Comparison of ENCODE assay signal across 8 cellular contexts in the genomic region with DNA sequence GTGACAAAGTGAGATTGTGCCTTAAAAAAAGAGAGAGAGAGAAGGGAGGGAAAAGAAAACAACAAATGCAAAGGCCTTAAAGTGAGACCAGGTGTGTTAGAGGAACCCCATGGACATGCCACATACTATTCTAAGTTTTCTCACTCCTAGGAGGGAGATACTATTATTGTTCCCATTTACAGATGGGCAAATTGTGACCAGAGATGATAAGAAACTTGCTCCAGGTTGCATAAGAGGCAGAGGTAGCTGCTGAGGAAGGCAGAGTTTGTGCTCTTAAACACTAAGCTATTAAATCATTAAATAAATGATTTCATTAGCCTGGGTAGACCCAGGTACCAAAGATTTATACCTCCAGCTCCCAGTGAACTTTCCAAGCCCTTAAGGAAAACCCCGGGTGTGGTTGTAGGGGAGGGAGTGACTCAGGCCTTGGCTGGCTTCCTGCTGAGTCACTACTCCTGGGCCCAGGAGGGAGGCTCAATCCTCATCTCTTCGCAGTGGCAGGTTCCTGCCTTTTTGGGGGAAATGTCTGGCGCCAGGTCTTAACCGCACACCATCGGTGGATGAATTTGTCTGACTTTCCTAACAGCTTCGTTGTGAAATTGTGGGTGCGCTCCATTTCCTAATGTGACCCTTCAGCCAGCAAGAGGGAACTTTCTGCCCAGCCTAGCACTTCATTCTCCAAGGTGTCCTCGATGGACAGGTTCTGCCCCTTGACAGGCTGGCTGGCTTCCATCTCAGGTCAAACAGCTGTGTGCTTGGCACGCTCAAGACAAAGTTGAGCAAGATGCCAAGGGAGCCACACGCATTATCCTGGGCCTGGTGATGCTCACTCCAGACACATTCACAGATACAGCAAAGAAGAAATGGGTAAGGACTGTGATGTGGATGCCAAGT. TPM values are rescaled to one million over a fixed set of nuclear protein-coding genes. Genes with fewer than 3 reads are reported as not detected.
DNase-seq lines count a peak whose midpoint lies in the region; ATAC-seq and TF ChIP-seq lines count a peak whose summit lies in the region.

No MANE protein-coding gene starts in this region.

- H3K27ac ChIP-seq in WERI-Rb-1 = no peak overlapping the region

- H3K4me1 Mint-ChIP-seq in neural crest cell = peaks cover 23% of the 10 kb centered on the region

- H3K9me3 Mint-ChIP-seq in neural crest cell = no peaks in the 10 kb centered on the region

- peak; percentile 14 for DNase-seq in stimulated activated naive CD4-positive, alpha-beta T cell treated with Interleukin-2 at 50 U/mL for 16 hours (lab: John Stamatoyannopoulos, UW)
- DNase-seq in stimulated activated naive CD4-positive, alpha-beta T cell (lab: John Stamatoyannopoulos, UW) = no peak
- DNase-seq in T1000 (lab: John Stamatoyannopoulos, UW) = peak; percentile 69
- DNase-seq in epithelial cell of esophagus (ENCODE audit: low read depth) = peak; percentile 97
- DNase-seq in neural crest cell (ENCODE audit: low read depth, low spot score) = no peak
- no peak for DNase-seq in WERI-Rb-1
- no peak for DNase-seq in NCI-H187 treated with DMSO at 0.1 percent for 48 hours (lab: John Stamatoyannopoulos, UW)

- no peaks in the 10 kb centered on the region for H3K27me3 Mint-ChIP-seq in neural crest cell (ENCODE audit: low read depth)

- no peaks in the 10 kb centered on the region for H3K27me3 ChIP-seq in WERI-Rb-1 (ENCODE audit: insufficient read depth, low read depth, severe bottlenecking)

- ATAC-seq in HG02642 (IDR thresholded peaks at IDR 0.05; ENCODE audit: poor library complexity, unreplicated experiment) = no peak

- peak overlapping the region; percentile 57 for H3K27ac Mint-ChIP-seq in neural crest cell (ENCODE audit: unreplicated experiment)

- H3K9me3 ChIP-seq in WERI-Rb-1 (ENCODE audit: severe bottlenecking) = no peaks in the 10 kb centered on the region

- no peak overlapping the region for H3K4me3 Mint-ChIP-seq in neural crest cell

- H3K4me3 ChIP-seq in epithelial cell of esophagus (ENCODE audit: low read length) (no peak overlapping the region), WERI-Rb-1 (ENCODE audit: low read depth, low read length) (no peak overlapping the region)

- no peaks in the 10 kb centered on the region for H3K36me3 ChIP-seq in WERI-Rb-1

- H3K36me3 Mint-ChIP-seq in neural crest cell (ENCODE audit: low read depth) = no peaks in the 10 kb centered on the region

- TF ChIP-seq CTCF in epithelial cell of esophagus (IDR thresholded peaks at IDR 0.05; ENCODE audit: insufficient read depth, low read depth, low read length, missing control alignments) (no peak), neural crest cell (conservative IDR thresholded peaks at IDR 0.05) (no peak), WERI-Rb-1 (IDR thresholded peaks at IDR 0.05; ENCODE audit: low read depth, low read length) (no peak)

RNA-seq across cellular contexts. Expression of gene PTPRJ, which starts 33.4 kb away (rescaled TPM):
- total RNA-seq in neural crest cell = 24.3 and 25.5 TPM in 2 replicates

Comparison
In these comparisons a context has a peak if more than half of its experiments do, and no peak if none do; other contexts are left out.
1. DNase-seq: peak in stimulated activated naive CD4-positive, alpha-beta T cell treated with Interleukin-2 at 50 U/mL for 16 hours (single experiment), T1000 (single experiment) and epithelial cell of esophagus (single experiment); none in stimulated activated naive CD4-positive, alpha-beta T cell (0 of 6), neural crest cell (single experiment), WERI-Rb-1 (single experiment) and NCI-H187 treated with DMSO at 0.1 percent for 48 hours (single experiment).